ENCODE assay signal across 8 cellular contexts in the genomic region with DNA sequence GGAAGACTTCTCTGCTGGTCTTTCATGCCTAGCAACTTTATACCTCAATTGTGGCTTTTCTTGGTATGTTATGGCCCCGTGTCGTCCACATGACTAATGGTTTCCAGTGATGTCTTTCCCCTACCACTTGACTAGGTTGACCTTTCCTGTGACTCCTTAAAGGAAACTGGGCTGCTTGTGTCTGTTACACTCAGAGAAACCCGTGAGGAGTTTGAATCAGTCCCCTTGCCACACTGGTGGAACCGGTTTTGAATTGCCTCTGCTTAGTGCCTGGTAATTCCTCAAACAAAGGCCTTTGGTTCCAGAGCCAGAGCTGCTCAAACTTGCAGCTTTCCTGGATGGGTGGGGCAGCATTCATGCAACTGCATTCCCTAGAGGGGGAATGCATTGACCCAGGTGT. TPM values are rescaled to one million over a fixed set of nuclear protein-coding genes. Genes with fewer than 3 reads are reported as not detected.
DNase-seq lines count a peak whose midpoint lies in the region; TF ChIP-seq lines count a peak whose summit lies in the region.

No MANE protein-coding gene starts in this region.

- peaks cover 17% of the 10 kb centered on the region for H3K4me1 ChIP-seq in ACC112 (ENCODE audit: control insufficient read depth, insufficient read depth, low read length, unreplicated experiment)
- H3K4me1 ChIP-seq in GM23248 (ENCODE audit: insufficient read depth), result peaks cover 8% of the 10 kb centered on the region
- peaks cover 0 to 9% (median 4%) of the 10 kb centered on the region in 4 donors for H3K4me1 ChIP-seq in esophagus muscularis mucosa

- in situ Hi-C loops in GM23248 (cut with MboI), result loop anchor here (10.0 kb wide), 2 partner anchors 167 to 537 kb away; partner anchors contain the start of gene REPS1

- no peaks in the 10 kb centered on the region for H4K20me1 ChIP-seq in GM23248 (ENCODE audit: insufficient read depth)

- no peaks in the 10 kb centered on the region for H3F3A ChIP-seq in GM23248 (ENCODE audit: insufficient read depth)

- peak overlapping the region; percentile 21 for H3K4me2 ChIP-seq in GM23248 (ENCODE audit: unreplicated experiment)

- H3K27ac ChIP-seq in ACC112 (ENCODE audit: low read depth, low read length) (peak overlapping the region; percentile 3; the same call in 1 of the 2 replicates), GM23248 (peak overlapping the region; percentile 66), esophagus muscularis mucosa (replicated peaks in 1 of 4) (no peak overlapping the region)

- WGBS in GM23248 (ENCODE audit: low coverage in 1 of 2, low lambda C conversion rate in 2 of 2, missing lambda C conversion rate in 2 of 2), 2 experiments, result 23 to 35% methylated on average over 4 of the region's 4 CpGs
- WGBS in esophagus muscularis mucosa, result 61% methylated on average over 4 of the region's 4 CpGs

- intact Hi-C loops in esophagus muscularis mucosa (cut with DNase I), result loop anchor here (5.0 to 10.0 kb wide), 3 partner anchors 85 to 545 kb away; no protein-coding TSS in a partner anchor

- H3K9me2 ChIP-seq in GM23248 (ENCODE audit: insufficient read depth), result no peaks in the 10 kb centered on the region

- no peaks in the 10 kb centered on the region for H3K9me3 ChIP-seq in GM23248 (ENCODE audit: low read depth)
- no peaks in the 10 kb centered on the region for H3K9me3 ChIP-seq in esophagus muscularis mucosa

- no peaks in the 10 kb centered on the region for H3K27me3 ChIP-seq in ACC112 (ENCODE audit: insufficient read depth, low read length)
- no peaks in the 10 kb centered on the region for H3K27me3 ChIP-seq in GM23248 (replicated peaks; ENCODE audit: insufficient read depth)
- no peaks in the 10 kb centered on the region for H3K27me3 ChIP-seq in esophagus muscularis mucosa

- H3K4me3 ChIP-seq in ACC112 (ENCODE audit: low read depth, low read length) (no peak overlapping the region), GM23248 (no peak overlapping the region), esophagus muscularis mucosa (no peak overlapping the region)

- DNase-seq in GM23248 (peak; percentile 88), NCI-H748 (lab: John Stamatoyannopoulos, UW; ENCODE audit: unreplicated experiment) (peak; percentile 99), fibroblast of gingiva (ENCODE audit: low read depth) (peak; percentile 89), GDM1 (lab: John Stamatoyannopoulos, UW) (no peak), NCI-H446 treated with DMSO at 0.1 percent for 48 hours (lab: John Stamatoyannopoulos, UW) (no peak), esophagus muscularis mucosa (ENCODE audit: extremely low spot score) (no peak)
- peak; percentile 9 to 32 for DNase-seq in stimulated activated CD8-positive, alpha-beta memory T cell treated with anti-CD3 and anti-CD28 coated beads, Interleukin-15, amount 100 ng/mL, for 48 hours (ENCODE audit: low read depth in 2 of 2)

- H3K36me3 ChIP-seq in ACC112 (ENCODE audit: insufficient read depth, low read length) (no peaks in the 10 kb centered on the region), GM23248 (ENCODE audit: low read depth) (no peaks in the 10 kb centered on the region), esophagus muscularis mucosa (no peaks in the 10 kb centered on the region)

- no peak for TF ChIP-seq POLR2A in esophagus muscularis mucosa (IDR thresholded peaks at IDR 0.05; ENCODE audit: low read depth)

- H2AFZ ChIP-seq in ACC112 (ENCODE audit: low read length, unreplicated experiment) (peak overlapping the region; percentile 72), GM23248 (peak overlapping the region; percentile 22)

- H3K9ac ChIP-seq in GM23248, result peak overlapping the region; percentile 40

- H3K79me2 ChIP-seq in ACC112 (ENCODE audit: control insufficient read depth, insufficient read depth, low read length, unreplicated experiment) (no peaks in the 10 kb centered on the region), GM23248 (ENCODE audit: insufficient read depth) (no peaks in the 10 kb centered on the region)

- TF ChIP-seq CTCF in esophagus muscularis mucosa (IDR thresholded peaks at IDR 0.05), result no peak

- no peak for TF ChIP-seq EP300 in esophagus muscularis mucosa (IDR thresholded peaks at IDR 0.05)

RNA-seq across cellular contexts. Expression of gene ECT2L, which starts 21.9 kb away (rescaled TPM):
- not detected in 2 replicates for total RNA-seq in GM23248 (2014; rRNA removed; shearing (Covaris generic))
- not detected in 2 replicates for polyA plus RNA-seq in GM23248 (2016; fragmentation: Nextera tagmentation; extraction: Ambion mirVana)
- total RNA-seq in esophagus muscularis mucosa, result under 1 TPM; 0.17 to 0.42 (median 0.21) TPM

RNA-seq across cellular contexts. Expression of gene CCDC28A, which starts 44.2 kb away (rescaled TPM):
- 10.4 and 18.2 TPM in 2 replicates for total RNA-seq in GM23248 (2014; rRNA removed; shearing (Covaris generic))
- 14.6 and 15.9 TPM in 2 replicates for polyA plus RNA-seq in GM23248 (2016; fragmentation: Nextera tagmentation; extraction: Ambion mirVana)
- total RNA-seq in esophagus muscularis mucosa, result 10 to 100 TPM; 18.3 to 26.0 (median 22.1) TPM

Comparison
In these comparisons a context has a peak if more than half of its experiments do, and no peak if none do; other contexts are left out.
1. H3K27ac ChIP-seq: peak in ACC112 (single experiment) and GM23248 (single experiment); none in esophagus muscularis mucosa (0 of 4).
2. DNase-seq: peak in GM23248 (single experiment), NCI-H748 (single experiment), fibroblast of gingiva (single experiment) and stimulated activated CD8-positive, alpha-beta memory T cell treated with anti-CD3 and anti-CD28 coated beads, Interleukin-15, amount 100 ng/mL, for 48 hours (2 of 2); none in GDM1 (single experiment), NCI-H446 treated with DMSO at 0.1 percent for 48 hours (single experiment) and esophagus muscularis mucosa (single experiment).